In the genomic region with DNA sequence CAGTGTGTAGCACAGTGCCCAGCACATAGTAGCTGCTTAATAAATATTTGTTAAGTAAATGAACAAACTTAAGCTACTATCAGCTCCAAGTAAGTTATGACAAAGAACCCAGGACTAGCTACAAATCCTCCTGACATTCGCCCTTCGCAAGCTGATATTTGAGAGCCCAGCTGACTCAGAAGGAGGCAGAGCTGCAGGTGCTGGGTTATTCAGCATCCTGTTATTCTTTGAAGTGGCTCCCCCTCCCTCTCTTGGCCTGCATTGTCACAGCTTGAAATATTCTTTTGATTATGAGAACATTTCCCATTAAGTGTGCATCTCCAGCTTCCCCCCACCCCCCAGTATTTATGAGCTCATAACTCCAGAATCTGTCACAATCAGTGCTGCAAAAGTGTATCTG, we compare ENCODE assay signal across 8 cellular contexts.
DNase-seq lines count a peak whose midpoint lies in the region; ATAC-seq, FAIRE-seq and TF ChIP-seq lines count a peak whose summit lies in the region.

No MANE protein-coding gene starts in this region.

- H3K4me1 Mint-ChIP-seq in astrocyte (ENCODE audit: low read depth, unreplicated experiment) (peaks cover 9% of the 10 kb centered on the region), glutamatergic neuron (ENCODE audit: low read depth, unreplicated experiment) (peaks cover 2% of the 10 kb centered on the region)

- H3K4me3 Mint-ChIP-seq in astrocyte (ENCODE audit: unreplicated experiment) (no peak overlapping the region), glutamatergic neuron (ENCODE audit: unreplicated experiment) (no peak overlapping the region)

- no peak overlapping the region for H3K27ac ChIP-seq in astrocyte (ENCODE audit: low read depth, low read length)

- H3K27me3 Mint-ChIP-seq in astrocyte (ENCODE audit: low read depth, unreplicated experiment) (peaks cover 19% of the 10 kb centered on the region), glutamatergic neuron (ENCODE audit: unreplicated experiment) (peaks cover 2% of the 10 kb centered on the region)

- H3K36me3 ChIP-seq in astrocyte (ENCODE audit: insufficient read depth, low read length), result no peaks in the 10 kb centered on the region

- H3K9me3 ChIP-seq in astrocyte (ENCODE audit: insufficient read depth, low read depth, low read length), result no peaks in the 10 kb centered on the region

- no peak for FAIRE-seq in astrocyte (lab: Jason Lieb, UNC)

- H3K27ac Mint-ChIP-seq in astrocyte (ENCODE audit: unreplicated experiment) (no peak overlapping the region), glutamatergic neuron (ENCODE audit: unreplicated experiment) (no peak overlapping the region)

- H3K4me2 ChIP-seq in astrocyte (ENCODE audit: low read length), result peak overlapping the region; percentile 45

- H3K4me1 ChIP-seq in astrocyte (ENCODE audit: insufficient read depth, low read length), result peaks cover 4% of the 10 kb centered on the region

- H3K9me3 Mint-ChIP-seq in astrocyte (ENCODE audit: unreplicated experiment), result peaks cover 2% of the 10 kb centered on the region
- H3K9me3 Mint-ChIP-seq in glutamatergic neuron (ENCODE audit: unreplicated experiment), result no peaks in the 10 kb centered on the region

- H3K9ac ChIP-seq in astrocyte (ENCODE audit: low read length), result no peak overlapping the region

- no peak for TF ChIP-seq CTCF in astrocyte (IDR thresholded peaks at IDR 0.05; ENCODE audit: insufficient read depth, low read depth, low read length)
- no peak for TF ChIP-seq CTCF in glutamatergic neuron (IDR thresholded peaks at IDR 0.05; ENCODE audit: partially characterized antibody, unreplicated experiment)

- H3K79me2 ChIP-seq in astrocyte (ENCODE audit: insufficient read depth, low read length), result no peaks in the 10 kb centered on the region

- H3K36me3 Mint-ChIP-seq in astrocyte (ENCODE audit: low read depth, unreplicated experiment) (no peaks in the 10 kb centered on the region), glutamatergic neuron (ENCODE audit: unreplicated experiment) (no peaks in the 10 kb centered on the region)

- H2AFZ ChIP-seq in astrocyte (ENCODE audit: low read depth, low read length), result no peak overlapping the region

- DNase-seq in HT1080 (ENCODE audit: low read depth) (peak; percentile 91), RPMI7951 (ENCODE audit: low read depth) (peak; percentile 67), astrocyte (ENCODE audit: low read depth) (peak; percentile 92), SKM-1 (lab: John Stamatoyannopoulos, UW; ENCODE audit: unreplicated experiment) (no peak), glutamatergic neuron (no peak)
- peak; percentile 17 for DNase-seq in stimulated activated CD4-positive, alpha-beta T cell treated with anti-CD3 and anti-CD28 coated beads, Interleukin-4, amount 100 ng/mL, for 1 hour
- DNase-seq in effector CD4-positive, alpha-beta T cell, result no peak

- no peaks in the 10 kb centered on the region for H4K20me1 ChIP-seq in astrocyte (ENCODE audit: insufficient read depth, low read length)

- H3K27me3 ChIP-seq in astrocyte (ENCODE audit: insufficient read depth, low read length), result no peaks in the 10 kb centered on the region

- no peak for ATAC-seq in HG02571 (IDR thresholded peaks at IDR 0.05; ENCODE audit: unreplicated experiment)

- no peak overlapping the region for H3K4me3 ChIP-seq in astrocyte (ENCODE audit: insufficient read depth, low read depth, low read length)

Comparison
In these comparisons a context has a peak if more than half of its experiments do, and no peak if none do; other contexts are left out.
1. DNase-seq: peak in HT1080 (single experiment), RPMI7951 (single experiment), astrocyte (single experiment) and stimulated activated CD4-positive, alpha-beta T cell treated with anti-CD3 and anti-CD28 coated beads, Interleukin-4, amount 100 ng/mL, for 1 hour (single experiment); none in SKM-1 (single experiment), glutamatergic neuron (single experiment) and effector CD4-positive, alpha-beta T cell (single experiment).